ENCODE assay signal across 8 cellular contexts in the genomic region with DNA sequence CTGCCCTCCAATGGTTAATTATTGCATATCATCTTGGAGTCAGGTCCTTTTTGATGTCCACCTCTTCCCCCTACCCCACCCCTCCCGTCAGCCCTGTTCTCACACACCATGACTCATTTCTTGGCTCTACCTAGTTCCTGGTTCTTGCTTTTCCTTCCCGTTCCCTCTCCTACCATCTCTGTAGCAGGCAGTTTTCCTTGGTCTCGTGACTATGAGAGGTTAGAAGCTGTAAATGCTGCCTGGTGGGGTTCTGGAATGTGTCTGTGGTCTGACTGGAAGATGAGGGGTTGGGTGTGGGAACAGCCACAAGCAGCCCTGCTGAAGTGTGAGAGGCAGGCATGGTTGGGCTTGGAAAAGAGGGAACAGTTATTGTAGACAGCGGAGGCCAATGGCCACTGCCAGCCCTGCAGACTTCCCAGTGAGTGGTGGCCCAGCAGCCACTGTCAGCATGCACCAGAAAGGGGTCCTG. TPM values are rescaled to one million over a fixed set of nuclear protein-coding genes. Genes with fewer than 3 reads are reported as not detected.
DNase-seq lines count a peak whose midpoint lies in the region; ATAC-seq and TF ChIP-seq lines count a peak whose summit lies in the region.

No MANE protein-coding gene starts in this region.

- H3K9ac ChIP-seq in BLaER1, result no peak overlapping the region; the same call in 1 of the 2 replicates

- no peaks in the 10 kb centered on the region for H4K20me1 ChIP-seq in BLaER1

- DNase-seq in NB4 (ENCODE audit: low read depth) (peak; percentile 37), caudate nucleus (lab: John Stamatoyannopoulos, UW) (peak in 1 of 61 donors; percentile 16), lower lobe of right lung (peak; percentile 65)
- no peak for DNase-seq in stimulated activated CD4-positive, alpha-beta T cell treated with anti-CD3 and anti-CD28 coated beads, Interleukin-1b, Interleukin-23, amount 100 ng/mL, for 48 hours

- H3K27ac ChIP-seq in BLaER1, result 0 out of 2 replicates have a peak overlapping the region, but pooled peaks have one; percentile 10
- peak overlapping the region; percentile 18 for H3K27ac ChIP-seq in caudate nucleus (ENCODE audit: low read depth, low read length)
- H3K27ac ChIP-seq in lower lobe of right lung, result peak overlapping the region; percentile 84
- peak overlapping the region; percentile 99 for H3K27ac ChIP-seq in urinary bladder (ENCODE audit: low read depth)

- ATAC-seq in lower lobe of right lung (peak; percentile 88 to 93), GM19455 (IDR thresholded peaks at IDR 0.05; ENCODE audit: unreplicated experiment) (no peak), HG02642 (IDR thresholded peaks at IDR 0.05; ENCODE audit: poor library complexity, unreplicated experiment) (no peak)

- H3K27me3 ChIP-seq in BLaER1 (no peaks in the 10 kb centered on the region), lower lobe of right lung (ENCODE audit: low read depth) (no peaks in the 10 kb centered on the region)

- no peak overlapping the region for H3K4me3 ChIP-seq in BLaER1
- no peak overlapping the region for H3K4me3 ChIP-seq in NB4 (ENCODE audit: low read depth, low read length)
- peak overlapping the region; percentile 20 for H3K4me3 ChIP-seq in lower lobe of right lung
- no peak overlapping the region for H3K4me3 ChIP-seq in urinary bladder (ENCODE audit: low read depth, low read length)

- H3K4me2 ChIP-seq in BLaER1, result peak overlapping the region; percentile 61

- no peak for TF ChIP-seq CTCF in NB4 (IDR thresholded peaks at IDR 0.05; ENCODE audit: low read depth, low read length)
- peak; percentile 11 for TF ChIP-seq CTCF in lower lobe of right lung (IDR thresholded peaks at IDR 0.05)

- H3K9me3 ChIP-seq in BLaER1, result no peaks in the 10 kb centered on the region
- no peaks in the 10 kb centered on the region for H3K9me3 ChIP-seq in lower lobe of right lung

- intact Hi-C loops in lower lobe of right lung (cut with DNase I), result loop anchor here (5.0 kb wide), 1 partner anchor 115 kb away; no protein-coding TSS in a partner anchor

- H3K4me1 ChIP-seq in BLaER1 (peaks cover 55% of the 10 kb centered on the region), lower lobe of right lung (peaks cover 52% of the 10 kb centered on the region), urinary bladder (ENCODE audit: insufficient read depth) (no peaks in the 10 kb centered on the region)

- 14% methylated on average over 4 of the region's 4 CpGs for WGBS in urinary bladder

- TF ChIP-seq POLR2A in NB4 (IDR thresholded peaks at IDR 0.05; ENCODE audit: extremely low read depth, insufficient read length), result no peak

- H3K36me3 ChIP-seq in BLaER1, result peaks cover 21% of the 10 kb centered on the region; the same call in 1 of the 2 replicates
- peaks cover 28% of the 10 kb centered on the region for H3K36me3 ChIP-seq in lower lobe of right lung
- no peaks in the 10 kb centered on the region for H3K36me3 ChIP-seq in urinary bladder (ENCODE audit: insufficient read depth)

RNA-seq across cellular contexts. Expression of a gene that starts 18.2 kb away (rescaled TPM):
- 12.6 TPM for total RNA-seq in lower lobe of right lung
- total RNA-seq in urinary bladder, result 9.3 TPM
- polyA plus RNA-seq in urinary bladder, result 6.4 TPM

Comparison
In these comparisons a context has a peak if more than half of its experiments do, and no peak if none do; other contexts are left out.
1. H3K27ac ChIP-seq: peak in every context shown above with its lines; median percentile 99 in urinary bladder; 84 in lower lobe of right lung; 18 in caudate nucleus; 10 in BLaER1.
2. ATAC-seq: peak in lower lobe of right lung (2 of 2); none in GM19455 (single experiment) and HG02642 (single experiment).